Comparison of ENCODE assay signal across 17 cellular contexts in the genomic region with DNA sequence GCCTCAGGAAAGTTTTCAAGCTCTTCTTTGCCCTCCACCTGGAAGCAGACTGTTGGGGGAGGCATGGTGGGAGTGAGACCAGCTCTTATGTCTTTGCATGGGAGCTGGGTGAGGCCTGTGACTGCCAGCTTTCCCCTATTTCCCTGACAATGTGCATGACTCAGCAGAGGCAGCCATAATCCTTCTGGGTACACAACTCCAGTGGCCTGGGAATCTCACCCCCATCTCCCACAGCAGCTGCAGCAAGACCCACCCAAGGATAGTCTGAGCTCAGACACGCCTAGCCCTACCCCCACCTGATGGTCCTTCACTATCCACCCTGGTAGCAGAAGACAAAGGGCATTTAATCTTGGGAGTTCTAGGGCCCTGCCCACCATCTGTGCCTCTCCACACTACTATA. TPM values are rescaled to one million over a fixed set of nuclear protein-coding genes. Genes with fewer than 3 reads are reported as not detected.
DNase-seq lines count a peak whose midpoint lies in the region; ATAC-seq and TF ChIP-seq lines count a peak whose summit lies in the region.
"Had no signal": no experiment of that assay in that cellular context is flagged by ENCODE, and none has a peak within 500 bp of the region (broad histone marks: within the 10 kb centered on the region; RNA-seq: fewer than 3 reads in every experiment).

No MANE protein-coding gene starts in this region.

- H3K4me3 ChIP-seq in neuronal stem cell (ENCODE audit: low read length in 2 of 2) (no peak overlapping the region), mesenchymal stem cell (ENCODE audit: insufficient read depth in 1 of 2, low read depth in 1 of 2, low read length in 2 of 2) (no peak overlapping the region), HAP-1 (no peak overlapping the region)
- H3K4me3 ChIP-seq: K562, SK-N-MC had no signal

- H3K9me3 ChIP-seq in neuronal stem cell (replicated peaks in 1 of 2; ENCODE audit: control insufficient read depth in 2 of 2, insufficient read depth in 1 of 2, low read depth in 1 of 2, low read length in 2 of 2) (no peaks in the 10 kb centered on the region), mesenchymal stem cell (ENCODE audit: control insufficient read depth, low read length) (no peaks in the 10 kb centered on the region), HAP-1 (no peaks in the 10 kb centered on the region)

- CTCF ChIA-PET in WTC11 (lab: Charles Lee) = interaction anchor here (0.9 to 1.4 kb wide), 3 partner anchors 14 to 427 kb away, joined by 3 to 4 read pairs (median 3); no protein-coding TSS in a partner anchor

- H3K4me1 Mint-ChIP-seq in WTC11 = peaks cover 9% of the 10 kb centered on the region
- H3K4me1 Mint-ChIP-seq: CD4-positive, alpha-beta memory T cell had no signal

- no peak overlapping the region for H3K4me3 Mint-ChIP-seq in WTC11
- H3K4me3 Mint-ChIP-seq: CD4-positive, alpha-beta memory T cell had no signal

- H3K36me3 Mint-ChIP-seq in WTC11 = no peaks in the 10 kb centered on the region; the same call in 1 of the 2 replicates
- H3K36me3 Mint-ChIP-seq: CD4-positive, alpha-beta memory T cell had no signal

- no peaks in the 10 kb centered on the region; the same call in 1 of the 2 replicates for H3K27me3 Mint-ChIP-seq in WTC11 (ENCODE audit: low read depth)

- no peak overlapping the region for H3K9ac ChIP-seq in neuronal stem cell (ENCODE audit: low read depth, low read length, poor library complexity)
- no peak overlapping the region for H3K9ac ChIP-seq in mesenchymal stem cell (ENCODE audit: low read length)

- no peak overlapping the region for H2AK5ac ChIP-seq in neuronal stem cell (ENCODE audit: low read depth, low read length)
- H2AK5ac ChIP-seq in mesenchymal stem cell (ENCODE audit: low read length, severe bottlenecking) = no peak overlapping the region

- POLR2A ChIA-PET in WTC11 (lab: Charles Lee) = no interaction called here

- H4K8ac ChIP-seq in neuronal stem cell (ENCODE audit: low read depth, low read length) (no peak overlapping the region), mesenchymal stem cell (ENCODE audit: low read length) (no peak overlapping the region)

- peak overlapping the region; percentile 16 for H2BK12ac ChIP-seq in neuronal stem cell (ENCODE audit: low read length)
- H2BK12ac ChIP-seq in mesenchymal stem cell (ENCODE audit: low read length in 2 of 2) = no peak overlapping the region

- no peaks in the 10 kb centered on the region for H3K79me1 ChIP-seq in neuronal stem cell (ENCODE audit: low read depth, low read length)
- no peaks in the 10 kb centered on the region for H3K79me1 ChIP-seq in mesenchymal stem cell (replicated peaks; ENCODE audit: low read length, poor library complexity, severe bottlenecking)

- WGBS in neuronal stem cell (ENCODE audit: extremely low coverage in 2 of 2, insufficient read length in 2 of 2, insufficient replicate concordance in 1 of 2), 2 donors = no CpG with 5 or more reads among the region's 1 CpG
- WGBS in mesenchymal stem cell = 77% methylated on average over 1 of the region's 1 CpG

- H3K9me3 Mint-ChIP-seq in WTC11 = peaks cover 20% of the 10 kb centered on the region

- H3K27me3 ChIP-seq in neuronal stem cell (ENCODE audit: control insufficient read depth in 3 of 3, insufficient read depth in 3 of 3, low read depth in 1 of 3, low read length in 3 of 3) (no peaks in the 10 kb centered on the region), mesenchymal stem cell (ENCODE audit: control insufficient read depth in 1 of 2, insufficient read depth in 1 of 2, low read length in 2 of 2) (no peaks in the 10 kb centered on the region), HAP-1 (ENCODE audit: low read depth) (no peaks in the 10 kb centered on the region)

- H3K36me3 ChIP-seq in neuronal stem cell (replicated peaks in 1 of 2; ENCODE audit: control insufficient read depth in 2 of 2, insufficient read depth in 2 of 2, low read length in 2 of 2) (no peaks in the 10 kb centered on the region), mesenchymal stem cell (ENCODE audit: control insufficient read depth in 1 of 2, insufficient read depth in 2 of 2, low read depth in 1 of 2, low read length in 2 of 2) (no peaks in the 10 kb centered on the region), HAP-1 (replicated peaks) (no peaks in the 10 kb centered on the region)

- H3K4me1 ChIP-seq in neuronal stem cell (ENCODE audit: control insufficient read depth in 2 of 2, insufficient read depth in 1 of 2, low read depth in 1 of 2, low read length in 2 of 2) (peaks cover 3 to 5% of the 10 kb centered on the region in 2 donors), mesenchymal stem cell (ENCODE audit: control insufficient read depth, insufficient read depth, low read depth, low read length) (peaks cover 2% of the 10 kb centered on the region), HAP-1 (no peaks in the 10 kb centered on the region)

- no peak overlapping the region for H2BK120ac ChIP-seq in neuronal stem cell (ENCODE audit: low read depth, low read length)
- no peak overlapping the region for H2BK120ac ChIP-seq in mesenchymal stem cell (ENCODE audit: low read depth, low read length)

- H3K4me2 ChIP-seq in neuronal stem cell (ENCODE audit: insufficient read depth, low read length, poor library complexity, severe bottlenecking) (no peak overlapping the region), mesenchymal stem cell (ENCODE audit: low read length, poor library complexity, severe bottlenecking) (no peak overlapping the region)

- H4K91ac ChIP-seq in neuronal stem cell (ENCODE audit: low read depth, low read length, poor library complexity) = no peak overlapping the region
- H4K91ac ChIP-seq in mesenchymal stem cell (ENCODE audit: low read length) = no peak overlapping the region

- ATAC-seq in WTC11 = peak; percentile 26; the same call in 1 of the 2 replicates
- no peak for ATAC-seq in GM21360 (IDR thresholded peaks at IDR 0.05; ENCODE audit: unreplicated experiment)
- ATAC-seq: K562 had no signal

- H2BK15ac ChIP-seq in neuronal stem cell (ENCODE audit: low read length) (no peak overlapping the region), mesenchymal stem cell (ENCODE audit: low read depth, poor library complexity, severe bottlenecking) (no peak overlapping the region)

- H3K14ac ChIP-seq in neuronal stem cell (ENCODE audit: low read length) = no peak overlapping the region
- no peak overlapping the region for H3K14ac ChIP-seq in mesenchymal stem cell (ENCODE audit: low read length in 2 of 2)

- H2BK5ac ChIP-seq in neuronal stem cell (ENCODE audit: low read length) = no peak overlapping the region
- H2BK5ac ChIP-seq in mesenchymal stem cell (ENCODE audit: low read depth, low read length, poor library complexity, severe bottlenecking) = no peak overlapping the region

- in situ Hi-C loops in HAP-1 (cut with MboI; ENCODE audit: low sequenced_read_pairs) = no loop called here

- H3K18ac ChIP-seq in neuronal stem cell (ENCODE audit: low read length) = peak overlapping the region; percentile 48
- H3K18ac ChIP-seq in mesenchymal stem cell (ENCODE audit: low read depth in 1 of 2, low read length in 2 of 2) = no peak overlapping the region

- H3K4ac ChIP-seq in neuronal stem cell (ENCODE audit: low read length) (no peak overlapping the region), mesenchymal stem cell (ENCODE audit: low read depth in 1 of 2, low read length in 2 of 2) (no peak overlapping the region)

- no peak for TF ChIP-seq CTCF in WTC11 (IDR thresholded peaks at IDR 0.05)

- H2AFZ ChIP-seq in neuronal stem cell (ENCODE audit: low read length) (peak overlapping the region; percentile 35), mesenchymal stem cell (ENCODE audit: low read depth, low read length) (no peak overlapping the region)

- H3K27ac Mint-ChIP-seq in WTC11 = no peak overlapping the region
- H3K27ac Mint-ChIP-seq: CD4-positive, alpha-beta memory T cell had no signal

- DNase-seq in DMS79 (lab: John Stamatoyannopoulos, UW) (peak; percentile 8), DMS79 treated with DMSO at 0.1 percent for 48 hours (lab: John Stamatoyannopoulos, UW) (no peak), NCI-H345 (lab: John Stamatoyannopoulos, UW) (peak; percentile 98), WTC11 (ENCODE audit: low spot score) (no peak), neuronal stem cell (ENCODE audit: low spot score) (no peak), mesenchymal stem cell (no peak), HAP-1 (ENCODE audit: low spot score in 2 of 2) (no peak)
- DNase-seq: 8988T; CD4-positive, alpha-beta memory T cell; GF-D8; HCEC 1CT; NCI-H1417 treated with DMSO at 0.1 percent for 48 hours; NCI-H2029; NCI-H526 treated with DMSO at 0.1 percent for 48 hours had no signal

- H3K23ac ChIP-seq in neuronal stem cell (ENCODE audit: low read depth, low read length, poor library complexity) = no peak overlapping the region
- no peak overlapping the region for H3K23ac ChIP-seq in mesenchymal stem cell (ENCODE audit: low read length in 2 of 2)

- no peak overlapping the region for H3K27ac ChIP-seq in neuronal stem cell (replicated peaks; ENCODE audit: low read length)
- no peak overlapping the region for H3K27ac ChIP-seq in mesenchymal stem cell (ENCODE audit: low read length, poor library complexity, severe bottlenecking)
- H3K27ac ChIP-seq: SK-N-MC had no signal

TF ChIP-seq in WTC11, 78 proteins besides CTCF, POLR2A, EP300 and RAD21:
- TF ChIP-seq NFE2L1 (CRISPR knock-in tag; IDR thresholded peaks at IDR 0.05) (peak; percentile 71; the same call in 1 of the 2 replicates), GRHL2 (CRISPR knock-in tag; IDR thresholded peaks at IDR 0.05; ENCODE audit: insufficient replicate concordance, severe bottlenecking) (no peak)

RNA-seq across cellular contexts. Expression of gene FGF14, which starts 41.4 kb away (rescaled TPM):
- total RNA-seq in WTC11 (2021) = 0.18 to 0.80 TPM (median 0.28 TPM) in 3 replicates
- 0.54 TPM for polyA plus RNA-seq in neuronal stem cell (2013, experiment 1 of 2)
- polyA plus RNA-seq in neuronal stem cell (2013, experiment 2 of 2) = 0.57 TPM
- 0.12 TPM for polyA plus RNA-seq in mesenchymal stem cell (2013, experiment 1 of 2)
- 0.15 TPM for polyA plus RNA-seq in mesenchymal stem cell (2013, experiment 2 of 2)
- total RNA-seq: K562 had no signal
- polyA plus RNA-seq: K562 had no signal

Comparison
In these comparisons a context has a peak if more than half of its experiments do, and no peak if none do; other contexts are left out.
1. DNase-seq: peak in DMS79 (single experiment) and NCI-H345 (single experiment); none in DMS79 treated with DMSO at 0.1 percent for 48 hours (single experiment), WTC11 (single experiment), neuronal stem cell (single experiment), mesenchymal stem cell (single experiment) and HAP-1 (0 of 2).